In the genomic region with DNA sequence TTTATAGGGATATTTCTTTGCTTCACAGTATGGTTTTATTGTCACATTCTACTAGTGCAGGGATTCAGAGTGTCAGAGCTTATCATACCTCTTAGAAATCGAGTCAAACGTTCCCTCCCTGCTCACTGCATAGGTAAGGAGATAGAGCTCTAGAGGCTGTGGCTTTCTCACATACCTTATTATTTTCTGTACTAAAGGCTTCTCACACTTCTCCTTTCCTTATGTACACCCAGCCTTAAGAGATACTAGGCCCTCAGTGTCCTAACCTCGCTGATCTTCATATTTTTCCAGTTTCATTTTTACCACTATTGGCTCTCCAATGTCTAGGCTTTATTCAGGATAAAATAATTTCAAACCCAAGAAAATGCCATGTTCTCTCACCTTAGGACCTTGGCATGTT, we compare ENCODE assay signal across 16 cellular contexts.
DNase-seq lines count a peak whose midpoint lies in the region; ATAC-seq and TF ChIP-seq lines count a peak whose summit lies in the region.
"Had no signal": no experiment of that assay in that cellular context is flagged by ENCODE, and none has a peak within 500 bp of the region (broad histone marks: within the 10 kb centered on the region; RNA-seq: fewer than 3 reads in every experiment).

No MANE protein-coding gene starts in this region.

- H3K4me3 ChIP-seq in OCI-LY3 (ENCODE audit: low read length) (peak overlapping the region; percentile 33), SJCRH30 (no peak overlapping the region)

- no peak for DNase-seq in NCI-H226
- DNase-seq in SJCRH30 = no peak
- DNase-seq in NCI-H2029 treated with DMSO at 0.1 percent for 48 hours (lab: John Stamatoyannopoulos, UW) = no peak
- DNase-seq: AML-193, EL, HFFc6, KBM-7, NCI-H1436, NCI-H510A treated with DMSO at 0.1 percent for 48 hours, SHP77 treated with DMSO at 0.1 percent for 48 hours, T-helper 17 cell had no signal

- no peaks in the 10 kb centered on the region for H3K36me3 ChIP-seq in OCI-LY3 (replicated peaks; ENCODE audit: low read depth, low read length)
- no peaks in the 10 kb centered on the region for H3K36me3 ChIP-seq in SJCRH30

- H3K9me3 ChIP-seq in OCI-LY3 (ENCODE audit: insufficient read depth, low read length) (no peaks in the 10 kb centered on the region), SJCRH30 (replicated peaks) (no peaks in the 10 kb centered on the region)

- peak; percentile 57 for ATAC-seq in GM18511 (IDR thresholded peaks at IDR 0.05; ENCODE audit: unreplicated experiment)
- ATAC-seq in GM21526 (IDR thresholded peaks at IDR 0.05; ENCODE audit: low FRiP score, unreplicated experiment) = peak; percentile 38
- peak; percentile 37 for ATAC-seq in HG03060 (IDR thresholded peaks at IDR 0.05; ENCODE audit: low read depth, unreplicated experiment)
- no peak for ATAC-seq in GM21576 (IDR thresholded peaks at IDR 0.05; ENCODE audit: unreplicated experiment)
- ATAC-seq: T-helper 17 cell had no signal

- H3K27me3 ChIP-seq in OCI-LY3 (ENCODE audit: low read depth, low read length) (no peaks in the 10 kb centered on the region), SJCRH30 (no peaks in the 10 kb centered on the region)

- TF ChIP-seq CTCF in OCI-LY3 (IDR thresholded peaks at IDR 0.05; ENCODE audit: low read depth, low read length) = no peak

- no peak overlapping the region for H2AFZ ChIP-seq in OCI-LY3 (ENCODE audit: low read depth, low read length)

- no peaks in the 10 kb centered on the region for H3K79me2 ChIP-seq in OCI-LY3 (ENCODE audit: low read length)

- no peaks in the 10 kb centered on the region; the same call in 1 of the 2 replicates for H4K20me1 ChIP-seq in OCI-LY3 (ENCODE audit: insufficient read depth, low read length)

- H3K9ac ChIP-seq in OCI-LY3 (ENCODE audit: low read length) = no peak overlapping the region

- peak overlapping the region; percentile 66 for H3K4me2 ChIP-seq in OCI-LY3 (ENCODE audit: low read length)

- peaks cover 38% of the 10 kb centered on the region for H3K4me1 ChIP-seq in OCI-LY3 (ENCODE audit: low read length)
- peaks cover 7% of the 10 kb centered on the region; the same call in 1 of the 2 replicates for H3K4me1 ChIP-seq in SJCRH30

- peak overlapping the region; percentile 13; the same call in 1 of the 2 replicates for H3K27ac ChIP-seq in OCI-LY3 (ENCODE audit: low read length)
- no peak overlapping the region for H3K27ac ChIP-seq in SJCRH30
